In the genomic region with DNA sequence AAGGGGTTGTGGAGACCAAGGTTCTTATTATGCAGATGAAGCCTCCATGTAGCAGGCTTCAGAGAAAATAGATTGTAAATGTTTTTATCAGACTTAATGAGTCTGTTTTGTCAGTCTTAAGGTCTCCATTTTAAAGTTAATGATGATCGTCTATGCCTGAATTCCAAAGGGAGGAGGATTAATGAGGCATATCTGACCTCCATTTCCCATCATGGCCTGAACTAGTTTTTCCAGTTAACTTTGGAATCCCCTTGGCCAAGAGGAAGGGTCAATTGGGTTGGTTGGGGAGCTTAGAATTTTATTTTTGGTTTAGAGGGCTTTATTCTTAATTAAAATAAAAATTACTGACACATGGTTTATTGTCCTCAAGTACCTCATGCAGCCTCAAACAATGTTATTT, we compare ENCODE assay signal across 10 cellular contexts. TPM values are rescaled to one million over a fixed set of nuclear protein-coding genes. Genes with fewer than 3 reads are reported as not detected.
"Had no signal": no experiment of that assay in that cellular context is flagged by ENCODE, and none has a peak within 500 bp of the region (broad histone marks: within the 10 kb centered on the region; RNA-seq: fewer than 3 reads in every experiment).

No MANE protein-coding gene starts in this region.

- H3K36me3 ChIP-seq: HAP-1 had no signal

- DNase-seq: GOT3, H7, HFFc6, KBM-7 had no signal

- H3K27ac Mint-ChIP-seq: HFFc6, IgD-negative memory B cell had no signal

- H3K9me3 Mint-ChIP-seq: HFFc6, IgD-negative memory B cell had no signal

- ATAC-seq: HCT116, HepG2 had no signal

- H3K9me3 ChIP-seq: HAP-1 had no signal

- H3K27me3 Mint-ChIP-seq: IgD-negative memory B cell had no signal

- H3K27ac ChIP-seq: HL-60 had no signal

- H3K4me3 Mint-ChIP-seq: HFFc6, IgD-negative memory B cell had no signal

- H3K4me3 ChIP-seq: HAP-1 had no signal

RNA-seq across cellular contexts. Expression of gene PARM1, which starts 6.9 kb away (rescaled TPM):
- total RNA-seq: HepG2, HT1080 had no signal
- polyA plus RNA-seq: HepG2 had no signal
